In genomic region chr10:128150045-128150493, GRCh38 we compare ENCODE assay signal across 1 cellular context.
TF ChIP-seq lines count a peak whose summit lies in the region.

No MANE protein-coding gene starts in this region.

TF ChIP-seq in H1, 55 proteins besides CTCF, POLR2A, EP300 and RAD21 (continued from another document):
- peak; percentile 96 for TF ChIP-seq KDM4A (IDR thresholded peaks at IDR 0.05; ENCODE audit: low read depth, low read length, severe bottlenecking)
- TF ChIP-seq TCF12 (IDR thresholded peaks at IDR 0.05; ENCODE audit: low read depth, low read length): peak; percentile 52; the same call in 1 of the 2 replicates
- TF ChIP-seq NANOG (IDR thresholded peaks at IDR 0.05; ENCODE audit: insufficient read depth, low read depth, low read length, poor library complexity, severe bottlenecking): no peak
- TF ChIP-seq JUND (IDR thresholded peaks at IDR 0.05; ENCODE audit: low read length): no peak
- TF ChIP-seq NRF1 (IDR thresholded peaks at IDR 0.05; ENCODE audit: low read depth, low read length): peak; percentile 8; the same call in 1 of the 2 replicates
- TF ChIP-seq CHD1 (IDR thresholded peaks at IDR 0.05; ENCODE audit: low read depth, low read length): no peak
- no peak for TF ChIP-seq TAF7 (optimal IDR thresholded peaks at IDR 0.05; ENCODE audit: borderline replicate concordance, low read depth, low read length)
- TF ChIP-seq HDAC2 (IDR thresholded peaks at IDR 0.05; ENCODE audit: borderline replicate concordance in 1 of 2, low read depth in 2 of 2, low read length in 2 of 2): peak; percentile 74 to 82; a peak in 2 of 4 replicates
- no peak for TF ChIP-seq POU5F1 (IDR thresholded peaks at IDR 0.05; ENCODE audit: low read depth, low read length)
- TF ChIP-seq POLR2AphosphoS5 (IDR thresholded peaks at IDR 0.05; ENCODE audit: low read depth, low read length): no peak
- TF ChIP-seq GABPA (IDR thresholded peaks at IDR 0.05; ENCODE audit: borderline replicate concordance, insufficient read depth, low read length): no peak
- 0 out of 2 replicates have a peak, but pooled peaks have one; percentile 37 for TF ChIP-seq PHF8 (conservative IDR thresholded peaks at IDR 0.05; ENCODE audit: low read depth, low read length)
- no peak for TF ChIP-seq SIX5 (IDR thresholded peaks at IDR 0.05; ENCODE audit: low read depth, low read length)
- TF ChIP-seq CEBPB (IDR thresholded peaks at IDR 0.05; ENCODE audit: low read depth, low read length): no peak; the same call in 1 of the 2 replicates
- TF ChIP-seq SIRT6 (IDR thresholded peaks at IDR 0.05; ENCODE audit: low read length): no peak
- no peak for TF ChIP-seq SIN3A (conservative IDR thresholded peaks at IDR 0.05 in 1 of 2, IDR thresholded peaks at IDR 0.05 in 1 of 2; ENCODE audit: low read depth in 1 of 2, low read length in 2 of 2)
- TF ChIP-seq MAFK (IDR thresholded peaks at IDR 0.05; ENCODE audit: low read depth, low read length): no peak
- no peak for TF ChIP-seq SRF (IDR thresholded peaks at IDR 0.05; ENCODE audit: low read depth, low read length)
- TF ChIP-seq E2F6 (IDR thresholded peaks at IDR 0.05): no peak
- TF ChIP-seq RXRA (IDR thresholded peaks at IDR 0.05; ENCODE audit: insufficient read depth, low read depth, low read length): no peak
- TF ChIP-seq HDAC6 (IDR thresholded peaks at IDR 0.05; ENCODE audit: low read depth, low read length): no peak
- TF ChIP-seq FOSL1 (IDR thresholded peaks at IDR 0.05; ENCODE audit: insufficient read depth, low read depth, low read length): no peak
- no peak for TF ChIP-seq CBX5 (IDR thresholded peaks at IDR 0.05; ENCODE audit: low read depth, low read length)
- TF ChIP-seq SAP30 (IDR thresholded peaks at IDR 0.05; ENCODE audit: insufficient read depth, insufficient replicate concordance, low read length): no peak
- TF ChIP-seq ASH2L (IDR thresholded peaks at IDR 0.05; ENCODE audit: low read length): peak; percentile 28
- no peak; the same call in 1 of the 2 replicates for TF ChIP-seq BRCA1 (IDR thresholded peaks at IDR 0.05; ENCODE audit: low read depth, low read length)
- peak; percentile 45; the same call in 1 of the 2 replicates for TF ChIP-seq TAF1 (IDR thresholded peaks at IDR 0.05; ENCODE audit: low read depth, low read length)
- no peak for TF ChIP-seq KDM5A (IDR thresholded peaks at IDR 0.05; ENCODE audit: low read length)
- peak; percentile 51; the same call in 1 of the 2 replicates for TF ChIP-seq CHD2 (IDR thresholded peaks at IDR 0.05; ENCODE audit: low read length)
- TF ChIP-seq KDM1A (IDR thresholded peaks at IDR 0.05; ENCODE audit: borderline replicate concordance, low read length): no peak
- peak; percentile 51; the same call in 1 of the 2 replicates for TF ChIP-seq YY1 (IDR thresholded peaks at IDR 0.05; ENCODE audit: low read depth, low read length)
- no peak for TF ChIP-seq ATF2 (IDR thresholded peaks at IDR 0.05; ENCODE audit: low read length)
- no peak for TF ChIP-seq RFX5 (IDR thresholded peaks at IDR 0.05; ENCODE audit: borderline replicate concordance, low read depth, low read length)
- TF ChIP-seq SP2 (IDR thresholded peaks at IDR 0.05; ENCODE audit: low read length): no peak
- 0 out of 2 replicates have a peak, but pooled peaks have one; percentile 15 for TF ChIP-seq TEAD4 (IDR thresholded peaks at IDR 0.05; ENCODE audit: low read depth, low read length)
- no peak for TF ChIP-seq SP4 (IDR thresholded peaks at IDR 0.05; ENCODE audit: low read length)
- TF ChIP-seq EZH2 (IDR thresholded peaks at IDR 0.05; ENCODE audit: low read depth, low read length, severe bottlenecking): no peak
- TF ChIP-seq CBX8 (IDR thresholded peaks at IDR 0.05; ENCODE audit: borderline replicate concordance, low read depth, low read length): no peak
- TF ChIP-seq MAX (IDR thresholded peaks at IDR 0.05): peak; percentile 74
- no peak for TF ChIP-seq CTBP2 (IDR thresholded peaks at IDR 0.05; ENCODE audit: borderline replicate concordance, insufficient read depth, insufficient read length, low read length)
- TF ChIP-seq ZNF274 (IDR thresholded peaks at IDR 0.05; ENCODE audit: borderline replicate concordance, extremely low read depth, low read length): no peak
- no peak for TF ChIP-seq ATF3 (IDR thresholded peaks at IDR 0.05; ENCODE audit: insufficient read depth, low read depth, low read length)
- TF ChIP-seq CREB1 (IDR thresholded peaks at IDR 0.05): peak; percentile 51; the same call in 1 of the 2 replicates
- no peak for TF ChIP-seq CHD7 (IDR thresholded peaks at IDR 0.05; ENCODE audit: insufficient replicate concordance, low read length)
- no peak for TF ChIP-seq GTF2F1 (IDR thresholded peaks at IDR 0.05; ENCODE audit: borderline replicate concordance, low read depth, low read length)
